8 cellular contexts compared by ENCODE assay signal in genomic region chr9:127396808-127397721, GRCh38. TPM values are rescaled to one million over a fixed set of nuclear protein-coding genes. Genes with fewer than 3 reads are reported as not detected.
A peak's percentile ranks its signal among the peaks of the same experiment; 100 is the strongest.
DNase-seq lines count a peak whose midpoint lies in the region; ATAC-seq and TF ChIP-seq lines count a peak whose summit lies in the region.

A gene with protein sequence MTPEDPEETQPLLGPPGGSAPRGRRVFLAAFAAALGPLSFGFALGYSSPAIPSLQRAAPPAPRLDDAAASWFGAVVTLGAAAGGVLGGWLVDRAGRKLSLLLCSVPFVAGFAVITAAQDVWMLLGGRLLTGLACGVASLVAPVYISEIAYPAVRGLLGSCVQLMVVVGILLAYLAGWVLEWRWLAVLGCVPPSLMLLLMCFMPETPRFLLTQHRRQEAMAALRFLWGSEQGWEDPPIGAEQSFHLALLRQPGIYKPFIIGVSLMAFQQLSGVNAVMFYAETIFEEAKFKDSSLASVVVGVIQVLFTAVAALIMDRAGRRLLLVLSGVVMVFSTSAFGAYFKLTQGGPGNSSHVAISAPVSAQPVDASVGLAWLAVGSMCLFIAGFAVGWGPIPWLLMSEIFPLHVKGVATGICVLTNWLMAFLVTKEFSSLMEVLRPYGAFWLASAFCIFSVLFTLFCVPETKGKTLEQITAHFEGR (plus strand): TSS chr9:127397169. CDS start chr9:127397231, 62 bp downstream.

- POLR2A ChIA-PET in activated CD4-positive, alpha-beta memory T cell treated with anti-CD3 and anti-CD28 coated beads, Interleukin-2, amount 10 ng/mL, durations not matched to agents 7 days and 5 days (lab: Charles Lee) = interaction anchor here (0.7 to 4.1 kb wide), 10 partner anchors 10 to 412 kb away, joined by 3 to 54 read pairs (median 4); partner anchors contain the start of genes CDK9, LRSAM1, RPL12 and ZNF79

- WGBS in liver = under 1% methylated on average over 92 of the region's 92 CpGs

- CTCF ChIA-PET in activated CD4-positive, alpha-beta memory T cell treated with anti-CD3 and anti-CD28 coated beads, Interleukin-2, amount 10 ng/mL, durations not matched to agents 7 days and 5 days (lab: Charles Lee) = interaction anchor here (0.6 to 2.1 kb wide), 22 partner anchors 9 to 434 kb away, joined by 3 to 21 read pairs (median 5); partner anchors contain the start of genes LRSAM1, RPL12, TOR2A and ZNF79

- H3K9ac ChIP-seq in duodenal mucosa (ENCODE audit: low read depth in 1 of 2, low read length in 2 of 2) (peak within 1 kb of the TSS; percentile 56 to 66), liver (ENCODE audit: low read depth in 1 of 2, low read length in 2 of 2) (peak within 1 kb of the TSS; percentile 24 to 54)

- H3K36me3 ChIP-seq in BE2C (no peaks in the 10 kb centered on the region), duodenal mucosa (ENCODE audit: control insufficient read depth in 1 of 2, insufficient read depth in 2 of 2, low read length in 2 of 2) (peaks cover 0 to 11% of the 10 kb centered on the region in 2 donors), liver (ENCODE audit: control insufficient read depth in 4 of 4, insufficient read depth in 3 of 4, low read depth in 1 of 4, low read length in 3 of 4) (peaks cover 0 to 5% (median 2%) of the 10 kb centered on the region in 4 donors)

- ATAC-seq in HG03457 (IDR thresholded peaks at IDR 0.05; ENCODE audit: unreplicated experiment) = peak; percentile 90

- peak; percentile 29 to 51 for TF ChIP-seq RAD21 in liver (IDR thresholded peaks at IDR 0.05)

- H3K36me3 Mint-ChIP-seq in activated CD4-positive, alpha-beta memory T cell treated with anti-CD3 and anti-CD28 coated beads, Interleukin-2, amount 10 ng/mL, durations not matched to agents 7 days and 5 days (ENCODE audit: low read depth) = no peaks in the 10 kb centered on the region

- H3K4me3 ChIP-seq in BE2C (ENCODE audit: low read depth, low read length) (peak within 1 kb of the TSS; percentile 66), duodenal mucosa (ENCODE audit: low read depth in 1 of 2, low read length in 2 of 2) (peak within 1 kb of the TSS; percentile 69 to 76), liver (ENCODE audit: low read depth in 1 of 3, low read length in 3 of 3) (peak within 1 kb of the TSS; percentile 68 to 90 (median 81))

- H3K27ac Mint-ChIP-seq in activated CD4-positive, alpha-beta memory T cell treated with anti-CD3 and anti-CD28 coated beads, Interleukin-2, amount 10 ng/mL, durations not matched to agents 7 days and 5 days = no peak within 1 kb of the TSS

- H3K27me3 ChIP-seq in BE2C (no peaks in the 10 kb centered on the region), duodenal mucosa (ENCODE audit: control insufficient read depth in 1 of 2, insufficient read depth in 2 of 2, low read length in 2 of 2) (no peaks in the 10 kb centered on the region), liver (ENCODE audit: control insufficient read depth in 4 of 4, insufficient read depth in 4 of 4, low read length in 3 of 4) (no peaks in the 10 kb centered on the region)

- TF ChIP-seq CTCF in BE2C (IDR thresholded peaks at IDR 0.05; ENCODE audit: low read depth, low read length) (peak; percentile 6; the same call in 1 of the 2 replicates), liver (IDR thresholded peaks at IDR 0.05; ENCODE audit: low read depth, low read length, missing input control) (peak; percentile 14)

- peak within 1 kb of the TSS; percentile 67 for H3K4me3 Mint-ChIP-seq in activated CD4-positive, alpha-beta memory T cell treated with anti-CD3 and anti-CD28 coated beads, Interleukin-2, amount 10 ng/mL, durations not matched to agents 7 days and 5 days

- peaks cover 18% of the 10 kb centered on the region for H3K4me1 Mint-ChIP-seq in activated CD4-positive, alpha-beta memory T cell treated with anti-CD3 and anti-CD28 coated beads, Interleukin-2, amount 10 ng/mL, durations not matched to agents 7 days and 5 days

- DNase-seq in BE2C (peak; percentile 99), GM19240 (ENCODE audit: insufficient read length, low spot score) (peak; percentile 82), NCI-H748 (lab: John Stamatoyannopoulos, UW; ENCODE audit: unreplicated experiment) (peak; percentile 100)
- peak; percentile 98 for DNase-seq in activated CD4-positive, alpha-beta memory T cell treated with anti-CD3 and anti-CD28 coated beads, Interleukin-2, amount 10 ng/mL, durations not matched to agents 7 days and 5 days
- peak; percentile 80 for DNase-seq in stimulated activated CD4-positive, alpha-beta T cell treated with anti-CD3 and anti-CD28 coated beads, Interleukin-4, amount 100 ng/mL, for 1 hour

- no peaks in the 10 kb centered on the region for H3K9me3 Mint-ChIP-seq in activated CD4-positive, alpha-beta memory T cell treated with anti-CD3 and anti-CD28 coated beads, Interleukin-2, amount 10 ng/mL, durations not matched to agents 7 days and 5 days

- H3K27ac ChIP-seq in duodenal mucosa (ENCODE audit: low read depth, low read length) = peak within 1 kb of the TSS; percentile 76
- H3K27ac ChIP-seq in liver (ENCODE audit: low read depth in 1 of 2, low read length in 2 of 2) = peak within 1 kb of the TSS; percentile 75 to 81

- H3K27me3 Mint-ChIP-seq in activated CD4-positive, alpha-beta memory T cell treated with anti-CD3 and anti-CD28 coated beads, Interleukin-2, amount 10 ng/mL, durations not matched to agents 7 days and 5 days = peaks cover 36% of the 10 kb centered on the region

- H3K4me1 ChIP-seq in BE2C (peaks cover 9% of the 10 kb centered on the region), duodenal mucosa (ENCODE audit: control insufficient read depth in 1 of 2, insufficient read depth in 2 of 2, low read length in 2 of 2) (peaks cover 16 to 18% of the 10 kb centered on the region in 2 donors), liver (ENCODE audit: control insufficient read depth in 4 of 4, insufficient read depth in 4 of 4, low read length in 3 of 4) (peaks cover 2 to 21% (median 17%) of the 10 kb centered on the region in 4 donors)

- H3K9me3 ChIP-seq in BE2C (no peaks in the 10 kb centered on the region), duodenal mucosa (ENCODE audit: control insufficient read depth in 1 of 2, low read length in 2 of 2) (no peaks in the 10 kb centered on the region), liver (ENCODE audit: control insufficient read depth in 4 of 4, low read length in 3 of 4) (no peaks in the 10 kb centered on the region)

TF ChIP-seq in liver, 16 proteins besides CTCF, POLR2A, EP300 and RAD21 (continues in another document):
- TF ChIP-seq NR2F2 (IDR thresholded peaks at IDR 0.05) (no peak), HNF4G (IDR thresholded peaks at IDR 0.05) (peak; percentile 82), JUND (IDR thresholded peaks at IDR 0.05) (no peak), EGR1 (IDR thresholded peaks at IDR 0.05; ENCODE audit: low read depth in 2 of 2) (peak in 1 of 2 donors; percentile 19), YY1 (IDR thresholded peaks at IDR 0.05) (peak; percentile 74), GABPA (IDR thresholded peaks at IDR 0.05 in 1 of 2, conservative IDR thresholded peaks at IDR 0.05 in 1 of 2) (peak in 1 of 2 donors; percentile 72), MAX (IDR thresholded peaks at IDR 0.05) (no peak), TAF1 (conservative IDR thresholded peaks at IDR 0.05) (peak; percentile 5), FOXA2 (IDR thresholded peaks at IDR 0.05) (no peak), SP1 (IDR thresholded peaks at IDR 0.05) (peak; percentile 99)
- TF ChIP-seq, protein P1, sequence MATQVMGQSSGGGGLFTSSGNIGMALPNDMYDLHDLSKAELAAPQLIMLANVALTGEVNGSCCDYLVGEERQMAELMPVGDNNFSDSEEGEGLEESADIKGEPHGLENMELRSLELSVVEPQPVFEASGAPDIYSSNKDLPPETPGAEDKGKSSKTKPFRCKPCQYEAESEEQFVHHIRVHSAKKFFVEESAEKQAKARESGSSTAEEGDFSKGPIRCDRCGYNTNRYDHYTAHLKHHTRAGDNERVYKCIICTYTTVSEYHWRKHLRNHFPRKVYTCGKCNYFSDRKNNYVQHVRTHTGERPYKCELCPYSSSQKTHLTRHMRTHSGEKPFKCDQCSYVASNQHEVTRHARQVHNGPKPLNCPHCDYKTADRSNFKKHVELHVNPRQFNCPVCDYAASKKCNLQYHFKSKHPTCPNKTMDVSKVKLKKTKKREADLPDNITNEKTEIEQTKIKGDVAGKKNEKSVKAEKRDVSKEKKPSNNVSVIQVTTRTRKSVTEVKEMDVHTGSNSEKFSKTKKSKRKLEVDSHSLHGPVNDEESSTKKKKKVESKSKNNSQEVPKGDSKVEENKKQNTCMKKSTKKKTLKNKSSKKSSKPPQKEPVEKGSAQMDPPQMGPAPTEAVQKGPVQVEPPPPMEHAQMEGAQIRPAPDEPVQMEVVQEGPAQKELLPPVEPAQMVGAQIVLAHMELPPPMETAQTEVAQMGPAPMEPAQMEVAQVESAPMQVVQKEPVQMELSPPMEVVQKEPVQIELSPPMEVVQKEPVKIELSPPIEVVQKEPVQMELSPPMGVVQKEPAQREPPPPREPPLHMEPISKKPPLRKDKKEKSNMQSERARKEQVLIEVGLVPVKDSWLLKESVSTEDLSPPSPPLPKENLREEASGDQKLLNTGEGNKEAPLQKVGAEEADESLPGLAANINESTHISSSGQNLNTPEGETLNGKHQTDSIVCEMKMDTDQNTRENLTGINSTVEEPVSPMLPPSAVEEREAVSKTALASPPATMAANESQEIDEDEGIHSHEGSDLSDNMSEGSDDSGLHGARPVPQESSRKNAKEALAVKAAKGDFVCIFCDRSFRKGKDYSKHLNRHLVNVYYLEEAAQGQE (IDR thresholded peaks at IDR 0.05) = peak; percentile 39
- TF ChIP-seq, protein P2, sequence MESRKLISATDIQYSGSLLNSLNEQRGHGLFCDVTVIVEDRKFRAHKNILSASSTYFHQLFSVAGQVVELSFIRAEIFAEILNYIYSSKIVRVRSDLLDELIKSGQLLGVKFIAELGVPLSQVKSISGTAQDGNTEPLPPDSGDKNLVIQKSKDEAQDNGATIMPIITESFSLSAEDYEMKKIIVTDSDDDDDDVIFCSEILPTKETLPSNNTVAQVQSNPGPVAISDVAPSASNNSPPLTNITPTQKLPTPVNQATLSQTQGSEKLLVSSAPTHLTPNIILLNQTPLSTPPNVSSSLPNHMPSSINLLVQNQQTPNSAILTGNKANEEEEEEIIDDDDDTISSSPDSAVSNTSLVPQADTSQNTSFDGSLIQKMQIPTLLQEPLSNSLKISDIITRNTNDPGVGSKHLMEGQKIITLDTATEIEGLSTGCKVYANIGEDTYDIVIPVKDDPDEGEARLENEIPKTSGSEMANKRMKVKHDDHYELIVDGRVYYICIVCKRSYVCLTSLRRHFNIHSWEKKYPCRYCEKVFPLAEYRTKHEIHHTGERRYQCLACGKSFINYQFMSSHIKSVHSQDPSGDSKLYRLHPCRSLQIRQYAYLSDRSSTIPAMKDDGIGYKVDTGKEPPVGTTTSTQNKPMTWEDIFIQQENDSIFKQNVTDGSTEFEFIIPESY (IDR thresholded peaks at IDR 0.05) = no peak

RNA-seq across cellular contexts. Expression of the gene that starts here (rescaled TPM):
- 39.2 TPM for polyA plus RNA-seq in BE2C (2012; ENCODE audit: insufficient read depth, insufficient read length, low read depth)
- 1 to 10 TPM; 7.5 to 7.7 TPM for total RNA-seq in activated CD4-positive, alpha-beta memory T cell treated with anti-CD3 and anti-CD28 coated beads, Interleukin-2, amount 10 ng/mL, durations not matched to agents 7 days and 5 days
- 10 to 100 TPM; 10.9 to 18.7 TPM for total RNA-seq in liver
- 10 to 100 TPM; 21.1 to 24.5 TPM for polyA plus RNA-seq in liver

Comparison
In these comparisons a context has a peak if more than half of its experiments do, and no peak if none do; other contexts are left out.
1. Peak in every context shown above with its lines: DNase-seq, ATAC-seq, H3K4me3 ChIP-seq and H3K27ac ChIP-seq.